ENCODE assay signal across 8 cellular contexts in genomic region chr7:99557196-99557607, GRCh38. TPM values are rescaled to one million over a fixed set of nuclear protein-coding genes. Genes with fewer than 3 reads are reported as not detected.
DNase-seq lines count a peak whose midpoint lies in the region; ATAC-seq lines count a peak whose summit lies in the region.

No MANE protein-coding gene starts in this region.

- ATAC-seq in GM18498 (IDR thresholded peaks at IDR 0.05; ENCODE audit: unreplicated experiment) (no peak), HG02870 (IDR thresholded peaks at IDR 0.05; ENCODE audit: unreplicated experiment) (no peak)

- H3K9me3 ChIP-seq in HAP-1 (no peaks in the 10 kb centered on the region), iPS-15b (ENCODE audit: control insufficient read depth, insufficient read depth, low read length) (no peaks in the 10 kb centered on the region), skeletal muscle satellite cell (replicated peaks; ENCODE audit: low read length) (no peaks in the 10 kb centered on the region)

- H3K4me1 Mint-ChIP-seq in activated CD4-positive, alpha-beta memory T cell treated with anti-CD3 and anti-CD28 coated beads for 36 hours (ENCODE audit: low read depth) = peaks cover 40% of the 10 kb centered on the region

- no peaks in the 10 kb centered on the region for H3K27me3 Mint-ChIP-seq in activated CD4-positive, alpha-beta memory T cell treated with anti-CD3 and anti-CD28 coated beads for 36 hours

- no peaks in the 10 kb centered on the region for H3K9me3 Mint-ChIP-seq in activated CD4-positive, alpha-beta memory T cell treated with anti-CD3 and anti-CD28 coated beads for 36 hours

- CTCF ChIA-PET in activated CD4-positive, alpha-beta memory T cell treated with anti-CD3 and anti-CD28 coated beads for 36 hours (lab: Charles Lee) = interaction anchor here (0.7 to 1.7 kb wide), 2 partner anchors 353 to 357 kb away, joined by 3 read pairs; no protein-coding TSS in a partner anchor

- peak overlapping the region; percentile 88 for H3K4me2 ChIP-seq in skeletal muscle satellite cell (ENCODE audit: low read length)

- no peak for DNase-seq in HAP-1 (ENCODE audit: low spot score in 2 of 2)
- no peak for DNase-seq in activated CD4-positive, alpha-beta memory T cell treated with anti-CD3 and anti-CD28 coated beads for 36 hours
- DNase-seq in DMS79 (lab: John Stamatoyannopoulos, UW) = no peak
- DNase-seq in activated CD4-positive, alpha-beta T cell treated with anti-CD3 and anti-CD28 coated beads for 48 hours = no peak

- H3K4me3 Mint-ChIP-seq in activated CD4-positive, alpha-beta memory T cell treated with anti-CD3 and anti-CD28 coated beads for 36 hours = peak overlapping the region; percentile 97

- H3K9ac ChIP-seq in iPS-15b (ENCODE audit: low read depth, low read length) (peak overlapping the region; percentile 97), skeletal muscle satellite cell (ENCODE audit: low read depth, low read length) (peak overlapping the region; percentile 94)

- H3K36me3 ChIP-seq in HAP-1 (replicated peaks) (peaks cover 40% of the 10 kb centered on the region), iPS-15b (ENCODE audit: control insufficient read depth, insufficient read depth, low read length) (peaks cover 16% of the 10 kb centered on the region), skeletal muscle satellite cell (ENCODE audit: insufficient read depth, low read length) (peaks cover 32% of the 10 kb centered on the region)

- intact Hi-C loops in activated CD4-positive, alpha-beta memory T cell treated with anti-CD3 and anti-CD28 coated beads for 36 hours (cut with micrococcal nuclease) = loop anchor here (10.0 kb wide), 1 partner anchor 152 kb away; the partner anchor contains the start of genes BUD31 and PDAP1

- H3K36me3 Mint-ChIP-seq in activated CD4-positive, alpha-beta memory T cell treated with anti-CD3 and anti-CD28 coated beads for 36 hours = peaks cover 37% of the 10 kb centered on the region

- H3K4me1 ChIP-seq in HAP-1 (peaks cover 6% of the 10 kb centered on the region), iPS-15b (ENCODE audit: control insufficient read depth, insufficient read depth, low read length) (no peaks in the 10 kb centered on the region), skeletal muscle satellite cell (ENCODE audit: control insufficient read depth, insufficient read depth, low read length) (peaks cover 32% of the 10 kb centered on the region)

- in situ Hi-C loops in HAP-1 (cut with MboI; ENCODE audit: low sequenced_read_pairs) = no loop called here

- POLR2A ChIA-PET in activated CD4-positive, alpha-beta memory T cell treated with anti-CD3 and anti-CD28 coated beads for 36 hours (lab: Charles Lee) = interaction anchor here (1.8 to 2.9 kb wide), 5 partner anchors 53 to 149 kb away, joined by 4 to 13 read pairs (median 7); partner anchors contain the start of genes BUD31, CPSF4, PDAP1 and PTCD1

- H3K4me3 ChIP-seq in HAP-1 = peak overlapping the region; percentile 91
- H3K4me3 ChIP-seq in iPS-15b (ENCODE audit: low read depth, low read length) = peak overlapping the region; percentile 99
- H3K4me3 ChIP-seq in skeletal muscle satellite cell (ENCODE audit: low read length) = peak overlapping the region; percentile 86

- no peaks in the 10 kb centered on the region for H3K27me3 ChIP-seq in HAP-1 (ENCODE audit: low read depth)
- no peaks in the 10 kb centered on the region for H3K27me3 ChIP-seq in iPS-15b (ENCODE audit: control insufficient read depth, insufficient read depth, low read length)
- H3K27me3 ChIP-seq in skeletal muscle satellite cell (ENCODE audit: control insufficient read depth, insufficient read depth, low read length) = no peaks in the 10 kb centered on the region

- peak overlapping the region; percentile 97 for H3K27ac Mint-ChIP-seq in activated CD4-positive, alpha-beta memory T cell treated with anti-CD3 and anti-CD28 coated beads for 36 hours

RNA-seq across cellular contexts. Expression of gene ZNF655, which starts 1.2 kb away (rescaled TPM):
- 10 to 100 TPM; 47.9 to 49.8 TPM for total RNA-seq in activated CD4-positive, alpha-beta memory T cell treated with anti-CD3 and anti-CD28 coated beads for 36 hours
- total RNA-seq in skeletal muscle satellite cell (2012; rRNA removed) = 51.0 and 55.3 TPM in 2 replicates

RNA-seq across cellular contexts. Expression of gene FAM200A, which starts 5.3 kb away (rescaled TPM):
- total RNA-seq in activated CD4-positive, alpha-beta memory T cell treated with anti-CD3 and anti-CD28 coated beads for 36 hours = 1 to 10 TPM; 4.0 to 4.8 TPM
- total RNA-seq in skeletal muscle satellite cell (2012; rRNA removed) = 8.1 and 9.6 TPM in 2 replicates

RNA-seq across cellular contexts. Expression of gene TMEM225B, which starts 40.9 kb away (rescaled TPM):
- 1 to 10 TPM in 1 of 2 experiments, under 1 TPM in 1; 0.87 to 1.2 TPM for total RNA-seq in activated CD4-positive, alpha-beta memory T cell treated with anti-CD3 and anti-CD28 coated beads for 36 hours
- total RNA-seq in skeletal muscle satellite cell (2012; rRNA removed) = not detected in 2 replicates

RNA-seq across cellular contexts. Expression of gene ZKSCAN5, which starts 52.7 kb away (rescaled TPM):
- total RNA-seq in activated CD4-positive, alpha-beta memory T cell treated with anti-CD3 and anti-CD28 coated beads for 36 hours = 1 to 10 TPM; 7.6 to 7.7 TPM
- total RNA-seq in skeletal muscle satellite cell (2012; rRNA removed) = 7.9 and 11.2 TPM in 2 replicates

RNA-seq across cellular contexts. Expression of gene ZNF394, which starts 57.1 kb away (rescaled TPM):
- total RNA-seq in activated CD4-positive, alpha-beta memory T cell treated with anti-CD3 and anti-CD28 coated beads for 36 hours = 10 to 100 TPM; 26.2 to 27.7 TPM
- total RNA-seq in skeletal muscle satellite cell (2012; rRNA removed) = 19.2 and 24.3 TPM in 2 replicates
